Comparison of ENCODE assay signal across 22 cellular contexts in genomic region chr11:131823772-131824171, GRCh38.
DNase-seq lines count a peak whose midpoint lies in the region; TF ChIP-seq lines count a peak whose summit lies in the region.
"Had no signal": no experiment of that assay in that cellular context is flagged by ENCODE, and none has a peak within 500 bp of the region (broad histone marks: within the 10 kb centered on the region; RNA-seq: fewer than 3 reads in every experiment).

No MANE protein-coding gene starts in this region.

- no peak overlapping the region for H3K4me3 ChIP-seq in prostate gland
- H3K4me3 ChIP-seq: colonic mucosa, thoracic aorta, uterus had no signal

- H3K36me3 ChIP-seq in prostate gland = no peaks in the 10 kb centered on the region
- H3K36me3 ChIP-seq: BE2C, colonic mucosa, thoracic aorta, uterus had no signal

- no peak for TF ChIP-seq POLR2A in prostate gland (IDR thresholded peaks at IDR 0.05)

- no peak overlapping the region for H3K27ac ChIP-seq in prostate gland
- no peak overlapping the region for H3K27ac ChIP-seq in caudate nucleus (ENCODE audit: low read depth, low read length)
- H3K27ac ChIP-seq: colonic mucosa, thoracic aorta, uterus had no signal

- WGBS in prostate gland = 48% methylated on average over 2 of the region's 2 CpGs

- no peaks in the 10 kb centered on the region for H3K9me3 ChIP-seq in prostate gland
- H3K9me3 ChIP-seq: BE2C, colonic mucosa, SK-N-SH, thoracic aorta, uterus had no signal

- H3K4me1 ChIP-seq in prostate gland (replicated peaks) = no peaks in the 10 kb centered on the region
- H3K4me1 ChIP-seq: BE2C, colonic mucosa, uterus had no signal

- peak in 2 of 3 experiments; percentile 40 to 84 for DNase-seq in NCI-H1417 (lab: John Stamatoyannopoulos, UW)
- no peak for DNase-seq in NCI-H1417 treated with DMSO at 0.1 percent for 48 hours (lab: John Stamatoyannopoulos, UW)
- peak; percentile 28 for DNase-seq in NCI-H345 treated with DMSO at 0.1 percent for 48 hours (lab: John Stamatoyannopoulos, UW; ENCODE audit: unreplicated experiment)
- DNase-seq in fibroblast of peridontal ligament (ENCODE audit: extremely low read depth) = peak; percentile 35
- DNase-seq in stimulated activated CD4-positive, alpha-beta T cell treated with anti-CD3 and anti-CD28 coated beads, Interleukin-4, amount 100 ng/mL, for 4 hours = no peak
- DNase-seq in prostate gland (ENCODE audit: low spot score) = no peak
- no peak for DNase-seq in caudate nucleus (lab: John Stamatoyannopoulos, UW)
- no peak for DNase-seq in NCI-H1436 treated with DMSO at 0.1 percent for 48 hours (lab: John Stamatoyannopoulos, UW)
- DNase-seq: activated CD4-positive, alpha-beta memory T cell treated with anti-CD3 and anti-CD28 coated beads for 36 hours; activated CD8-positive, alpha-beta memory T cell treated with anti-CD3 and anti-CD28 coated beads, Interleukin-2, amount 50 U/mL, for 4 hours; activated naive CD4-positive, alpha-beta T cell treated with anti-CD3 and anti-CD28 coated beads, Interleukin-2, amount 10 ng/mL, durations not matched to agents 7 days and 5 days; amygdala; BE2C; CD8-positive, alpha-beta memory T cell; colonic mucosa; effector memory CD4-positive, alpha-beta T cell; H9; mesendoderm; NCI-H1048; SK-N-SH; uterus had no signal

- intact Hi-C loops in prostate gland (cut with DNase I) = no loop called here

- no peak for TF ChIP-seq CTCF in prostate gland (IDR thresholded peaks at IDR 0.05)

- H3K27me3 ChIP-seq in prostate gland (replicated peaks; ENCODE audit: insufficient read depth) = no peaks in the 10 kb centered on the region
- H3K27me3 ChIP-seq: BE2C, colonic mucosa, uterus had no signal

Comparison
In these comparisons a context has a peak if more than half of its experiments do, and no peak if none do; other contexts are left out.
1. DNase-seq: peak in NCI-H1417 (2 of 3), NCI-H345 treated with DMSO at 0.1 percent for 48 hours (single experiment) and fibroblast of peridontal ligament (single experiment); none in NCI-H1417 treated with DMSO at 0.1 percent for 48 hours (single experiment), stimulated activated CD4-positive, alpha-beta T cell treated with anti-CD3 and anti-CD28 coated beads, Interleukin-4, amount 100 ng/mL, for 4 hours (0 of 2), prostate gland (single experiment), caudate nucleus (0 of 61) and NCI-H1436 treated with DMSO at 0.1 percent for 48 hours (single experiment).